ENCODE assay signal across 1 cellular context in genomic region chr17:48678141-48678971, GRCh38.
TF ChIP-seq lines count a peak whose summit lies in the region.

No MANE protein-coding gene starts in this region.

TF ChIP-seq in H1, 55 proteins besides CTCF, POLR2A, EP300 and RAD21:
- TF ChIP-seq CHD7 (IDR thresholded peaks at IDR 0.05; ENCODE audit: insufficient replicate concordance, low read length), result no peak
- no peak for TF ChIP-seq MAFK (IDR thresholded peaks at IDR 0.05; ENCODE audit: low read depth, low read length)
- TF ChIP-seq SP4 (IDR thresholded peaks at IDR 0.05; ENCODE audit: low read length), result no peak
- peak; percentile 60; the same call in 1 of the 2 replicates for TF ChIP-seq GABPA (IDR thresholded peaks at IDR 0.05; ENCODE audit: borderline replicate concordance, insufficient read depth, low read length)
- TF ChIP-seq HDAC2 (IDR thresholded peaks at IDR 0.05; ENCODE audit: borderline replicate concordance in 1 of 2, low read depth in 2 of 2, low read length in 2 of 2), result no peak
- TF ChIP-seq RFX5 (IDR thresholded peaks at IDR 0.05; ENCODE audit: borderline replicate concordance, low read depth, low read length), result peak; percentile 24; the same call in 1 of the 2 replicates
- TF ChIP-seq RXRA (IDR thresholded peaks at IDR 0.05; ENCODE audit: insufficient read depth, low read depth, low read length), result no peak
- peak; percentile 33 for TF ChIP-seq RNF2 (IDR thresholded peaks at IDR 0.05; ENCODE audit: borderline replicate concordance, low read depth, low read length, missing control alignments, poor library complexity, severe bottlenecking)
- TF ChIP-seq CEBPB (IDR thresholded peaks at IDR 0.05; ENCODE audit: low read depth, low read length), result no peak
- peak; percentile 15; the same call in 1 of the 2 replicates for TF ChIP-seq TBP (IDR thresholded peaks at IDR 0.05; ENCODE audit: low read depth, low read length)
- TF ChIP-seq NRF1 (IDR thresholded peaks at IDR 0.05; ENCODE audit: low read depth, low read length), result no peak
- 0 out of 2 replicates have a peak, but pooled peaks have one; percentile 17 for TF ChIP-seq CREB1 (IDR thresholded peaks at IDR 0.05)
- no peak for TF ChIP-seq SIX5 (IDR thresholded peaks at IDR 0.05; ENCODE audit: low read depth, low read length)
- TF ChIP-seq KDM4A (IDR thresholded peaks at IDR 0.05; ENCODE audit: low read depth, low read length, severe bottlenecking), result peak; percentile 91
- no peak for TF ChIP-seq ZNF274 (IDR thresholded peaks at IDR 0.05; ENCODE audit: borderline replicate concordance, extremely low read depth, low read length)
- TF ChIP-seq JUND (IDR thresholded peaks at IDR 0.05; ENCODE audit: low read length), result no peak
- peak; percentile 78 for TF ChIP-seq EZH2 (IDR thresholded peaks at IDR 0.05; ENCODE audit: low read depth, low read length, severe bottlenecking)
- no peak for TF ChIP-seq USF2 (IDR thresholded peaks at IDR 0.05; ENCODE audit: low read length)
- 0 out of 2 replicates have a peak, but pooled peaks have one; percentile 60 for TF ChIP-seq YY1 (IDR thresholded peaks at IDR 0.05; ENCODE audit: low read depth, low read length)
- peak; percentile 67 for TF ChIP-seq ASH2L (IDR thresholded peaks at IDR 0.05; ENCODE audit: low read length)
- no peak for TF ChIP-seq TEAD4 (IDR thresholded peaks at IDR 0.05; ENCODE audit: low read depth, low read length)
- TF ChIP-seq CBX8 (IDR thresholded peaks at IDR 0.05; ENCODE audit: borderline replicate concordance, low read depth, low read length), result no peak
- TF ChIP-seq CTBP2 (IDR thresholded peaks at IDR 0.05; ENCODE audit: borderline replicate concordance, insufficient read depth, insufficient read length, low read length), result no peak
- TF ChIP-seq SIN3A (conservative IDR thresholded peaks at IDR 0.05 in 1 of 2, IDR thresholded peaks at IDR 0.05 in 1 of 2; ENCODE audit: low read depth in 1 of 2, low read length in 2 of 2), result 0 out of 4 replicates have a peak, but pooled peaks of 1 of the 2 experiments have one; percentile 26
- no peak for TF ChIP-seq ATF3 (IDR thresholded peaks at IDR 0.05; ENCODE audit: insufficient read depth, low read depth, low read length)
- TF ChIP-seq HDAC6 (IDR thresholded peaks at IDR 0.05; ENCODE audit: low read depth, low read length), result no peak
- TF ChIP-seq POLR2AphosphoS5 (IDR thresholded peaks at IDR 0.05; ENCODE audit: low read depth, low read length), result no peak
- peak; percentile 82 for TF ChIP-seq KDM1A (IDR thresholded peaks at IDR 0.05; ENCODE audit: borderline replicate concordance, low read length)
- peak; percentile 64; the same call in 1 of the 2 replicates for TF ChIP-seq SUZ12 (IDR thresholded peaks at IDR 0.05; ENCODE audit: low read length)
